In genomic region chr15:77035584-77035983, GRCh38 we compare ENCODE assay signal across 18 cellular contexts. TPM values are rescaled to one million over a fixed set of nuclear protein-coding genes. Genes with fewer than 3 reads are reported as not detected.
DNase-seq lines count a peak whose midpoint lies in the region; ATAC-seq and TF ChIP-seq lines count a peak whose summit lies in the region.
"Had no signal": no experiment of that assay in that cellular context is flagged by ENCODE, and none has a peak within 500 bp of the region (broad histone marks: within the 10 kb centered on the region; RNA-seq: fewer than 3 reads in every experiment).

No MANE protein-coding gene starts in this region.

- H3K36me3 ChIP-seq in Peyer's patch (peaks cover 0 to 17% (median 0%) of the 10 kb centered on the region in 3 donors), stomach (peaks cover 0 to 49% (median 29%) of the 10 kb centered on the region in 4 donors), A673 (ENCODE audit: insufficient read depth, low read length, poor library complexity, severe bottlenecking) (peaks cover under 1% of the 10 kb centered on the region), body of pancreas (replicated peaks in 1 of 2; ENCODE audit: insufficient read depth in 1 of 2, low read depth in 2 of 2) (no peaks in the 10 kb centered on the region)

- intact Hi-C loops in left colon (cut with DNase I, micrococcal nuclease) = loop anchor here in 1 of 2 donors (10.0 kb wide), 1 partner anchor 69 kb away; no protein-coding TSS in a partner anchor
- intact Hi-C loops in stomach (cut with DNase I; ENCODE audit: low total_unique reads) = no loop called here
- intact Hi-C loops in A673 (cut with micrococcal nuclease; ENCODE audit: unreplicated experiment) = no loop called here
- intact Hi-C loops in body of pancreas (cut with DNase I) = no loop called here

- no peak for TF ChIP-seq CTCF in Peyer's patch (IDR thresholded peaks at IDR 0.05)
- TF ChIP-seq CTCF in stomach (IDR thresholded peaks at IDR 0.05) = no peak
- TF ChIP-seq CTCF in A673 (conservative IDR thresholded peaks at IDR 0.05; ENCODE audit: low read depth, low read length) = no peak
- TF ChIP-seq CTCF in body of pancreas (IDR thresholded peaks at IDR 0.05) = no peak

- TF ChIP-seq POLR2A in Peyer's patch (IDR thresholded peaks at IDR 0.05) = peak in 1 of 2 donors; percentile 5
- no peak for TF ChIP-seq POLR2A in stomach (IDR thresholded peaks at IDR 0.05)
- no peak for TF ChIP-seq POLR2A in body of pancreas (IDR thresholded peaks at IDR 0.05)

- H3K27me3 Mint-ChIP-seq in activated naive CD8-positive, alpha-beta T cell treated with anti-CD3 and anti-CD28 coated beads, Interleukin-2, amount 10 ng/mL, durations not matched to agents 7 days and 5 days = no peaks in the 10 kb centered on the region
- no peaks in the 10 kb centered on the region for H3K27me3 Mint-ChIP-seq in activated naive CD8-positive, alpha-beta T cell treated with anti-CD3 and anti-CD28 coated beads for 36 hours
- H3K27me3 Mint-ChIP-seq: progenitor cell of endocrine pancreas; stimulated activated naive CD8-positive, alpha-beta T cell treated with anti-CD3 and anti-CD28 coated beads, Interleukin-15, amount 100 ng/mL, for 72 hours had no signal

- BruUV-seq in A673 (replicated peaks; lab: Mats Ljungman, UMichigan) = no TSS peak

- H3K27me3 ChIP-seq in Peyer's patch = no peaks in the 10 kb centered on the region
- H3K27me3 ChIP-seq in stomach = peaks cover 0 to 15% (median 0%) of the 10 kb centered on the region in 3 donors
- H3K27me3 ChIP-seq in A673 (replicated peaks; ENCODE audit: insufficient read depth, low read depth, low read length, poor library complexity) = no peaks in the 10 kb centered on the region
- H3K27me3 ChIP-seq in body of pancreas = no peaks in the 10 kb centered on the region

- peak overlapping the region in 1 of 4 donors; percentile 12 for H3K27ac ChIP-seq in Peyer's patch
- no peak overlapping the region for H3K27ac ChIP-seq in stomach
- no peak overlapping the region for H3K27ac ChIP-seq in A673 (ENCODE audit: low read depth, low read length, poor library complexity, severe bottlenecking)
- no peak overlapping the region for H3K27ac ChIP-seq in body of pancreas
- H3K27ac ChIP-seq: heart right ventricle, HL-60, PC-9 had no signal

- WGBS in stomach, 5 donors = 92 to 98% (median 96%) methylated on average over 8 to 9 of the region's 9 CpGs
- WGBS in body of pancreas, 2 donors = 91% methylated on average over 9 of the region's 9 CpGs

- no peak for DNase-seq in activated naive CD8-positive, alpha-beta T cell treated with anti-CD3 and anti-CD28 coated beads, Interleukin-2, amount 10 ng/mL, durations not matched to agents 7 days and 5 days
- no peak for DNase-seq in activated naive CD8-positive, alpha-beta T cell treated with anti-CD3 and anti-CD28 coated beads for 36 hours
- DNase-seq in Peyer's patch (peak; percentile 9 to 49 (median 45)), left colon (peak; percentile 6 to 22), stomach (peak; percentile 11), A673 (ENCODE audit: low spot score) (no peak), body of pancreas (no peak)
- DNase-seq: KG1, kidney glomerular epithelial cell, NCI-H1105 treated with DMSO at 0.1 percent for 48 hours, NCI-H748 treated with DMSO at 0.1 percent for 48 hours, PC-9 had no signal

- H3K4me1 ChIP-seq in Peyer's patch (peaks cover 0 to 8% (median 0%) of the 10 kb centered on the region in 4 donors), stomach (peaks cover 0 to 26% (median 0%) of the 10 kb centered on the region in 4 donors), A673 (ENCODE audit: insufficient read depth, low read length, poor library complexity, severe bottlenecking) (no peaks in the 10 kb centered on the region), body of pancreas (no peaks in the 10 kb centered on the region)

- H3K27ac Mint-ChIP-seq in activated naive CD8-positive, alpha-beta T cell treated with anti-CD3 and anti-CD28 coated beads, Interleukin-2, amount 10 ng/mL, durations not matched to agents 7 days and 5 days = peak overlapping the region; percentile 8
- no peak overlapping the region for H3K27ac Mint-ChIP-seq in activated naive CD8-positive, alpha-beta T cell treated with anti-CD3 and anti-CD28 coated beads for 36 hours

- peaks cover 3% of the 10 kb centered on the region for H3K9me3 Mint-ChIP-seq in activated naive CD8-positive, alpha-beta T cell treated with anti-CD3 and anti-CD28 coated beads, Interleukin-2, amount 10 ng/mL, durations not matched to agents 7 days and 5 days
- peaks cover 5% of the 10 kb centered on the region for H3K9me3 Mint-ChIP-seq in activated naive CD8-positive, alpha-beta T cell treated with anti-CD3 and anti-CD28 coated beads for 36 hours

- no peak overlapping the region for H3K4me3 Mint-ChIP-seq in activated naive CD8-positive, alpha-beta T cell treated with anti-CD3 and anti-CD28 coated beads, Interleukin-2, amount 10 ng/mL, durations not matched to agents 7 days and 5 days
- no peak overlapping the region for H3K4me3 Mint-ChIP-seq in activated naive CD8-positive, alpha-beta T cell treated with anti-CD3 and anti-CD28 coated beads for 36 hours
- H3K4me3 Mint-ChIP-seq: GM23338; stimulated activated naive CD8-positive, alpha-beta T cell treated with anti-CD3 and anti-CD28 coated beads, Interleukin-15, amount 100 ng/mL, for 72 hours had no signal

- H3K4me1 Mint-ChIP-seq in activated naive CD8-positive, alpha-beta T cell treated with anti-CD3 and anti-CD28 coated beads, Interleukin-2, amount 10 ng/mL, durations not matched to agents 7 days and 5 days = peaks cover 10% of the 10 kb centered on the region
- peaks cover 4% of the 10 kb centered on the region for H3K4me1 Mint-ChIP-seq in activated naive CD8-positive, alpha-beta T cell treated with anti-CD3 and anti-CD28 coated beads for 36 hours

- no peak for TF ChIP-seq EP300 in stomach (IDR thresholded peaks at IDR 0.05)

- no peak for ATAC-seq in activated naive CD8-positive, alpha-beta T cell treated with anti-CD3 and anti-CD28 coated beads, Interleukin-2, amount 10 ng/mL, durations not matched to agents 7 days and 5 days (ENCODE audit: low read depth)
- ATAC-seq in left colon = peak; percentile 0
- no peak for ATAC-seq in body of pancreas
- ATAC-seq in GM21576 (IDR thresholded peaks at IDR 0.05; ENCODE audit: unreplicated experiment) = no peak

- H3K9me3 ChIP-seq in Peyer's patch = no peaks in the 10 kb centered on the region
- no peaks in the 10 kb centered on the region for H3K9me3 ChIP-seq in stomach
- H3K9me3 ChIP-seq in A673 (ENCODE audit: low read depth, low read length, poor library complexity, severe bottlenecking) = no peaks in the 10 kb centered on the region
- no peaks in the 10 kb centered on the region for H3K9me3 ChIP-seq in body of pancreas

- H3K4me3 ChIP-seq in Peyer's patch (no peak overlapping the region), stomach (no peak overlapping the region), A673 (ENCODE audit: low read depth, low read length, poor library complexity, severe bottlenecking) (no peak overlapping the region), body of pancreas (no peak overlapping the region)
- H3K4me3 ChIP-seq: GM23338, heart right ventricle, PC-9 had no signal

- POLR2A ChIA-PET in activated naive CD8-positive, alpha-beta T cell treated with anti-CD3 and anti-CD28 coated beads, Interleukin-2, amount 10 ng/mL, durations not matched to agents 7 days and 5 days (lab: Charles Lee) = interaction anchor here (0.9 kb wide), 1 partner anchor 39 kb away, joined by 3 read pairs; no protein-coding TSS in a partner anchor
- POLR2A ChIA-PET in A673 (lab: Charles Lee; ENCODE audit: low non-redundant PET) = no interaction called here

- peaks cover 49% of the 10 kb centered on the region for H3K36me3 Mint-ChIP-seq in activated naive CD8-positive, alpha-beta T cell treated with anti-CD3 and anti-CD28 coated beads, Interleukin-2, amount 10 ng/mL, durations not matched to agents 7 days and 5 days
- peaks cover 33% of the 10 kb centered on the region for H3K36me3 Mint-ChIP-seq in activated naive CD8-positive, alpha-beta T cell treated with anti-CD3 and anti-CD28 coated beads for 36 hours

- CTCF ChIA-PET in A673 (lab: Charles Lee) = interaction anchor here (2.7 kb wide), 1 partner anchor 508 kb away, joined by 10 read pairs; no protein-coding TSS in a partner anchor

RNA-seq across cellular contexts. Expression of gene TSPAN3, which starts 35.3 kb away (rescaled TPM):
- 10 to 100 TPM; 18.0 to 23.4 TPM for total RNA-seq in activated naive CD8-positive, alpha-beta T cell treated with anti-CD3 and anti-CD28 coated beads, Interleukin-2, amount 10 ng/mL, durations not matched to agents 7 days and 5 days
- 10 to 100 TPM; 40.6 to 43.1 TPM for total RNA-seq in activated naive CD8-positive, alpha-beta T cell treated with anti-CD3 and anti-CD28 coated beads for 36 hours
- 100 to 1,000 TPM in 3 of 4 donors, 10 to 100 TPM in 1; 92.4 to 778 (median 563) TPM for total RNA-seq in Peyer's patch
- total RNA-seq in left colon = 100 to 1,000 TPM; 708 to 954 TPM
- 100 to 1,000 TPM in 3 of 5 donors, 10 to 100 TPM in 2; 42.9 to 390 (median 143) TPM for total RNA-seq in stomach
- polyA plus RNA-seq in stomach = 100 to 1,000 TPM in 1 of 3 donors, 10 to 100 TPM in 2; 48.7 to 100 (median 99.2) TPM
- total RNA-seq in A673 (2021) = 219 and 224 TPM in 2 replicates
- total RNA-seq in body of pancreas = 100 to 1,000 TPM in 1 of 2 donors, 10 to 100 TPM in 1; 99.1 to 118 TPM

RNA-seq across cellular contexts. Expression of gene PSTPIP1, which starts 40.7 kb away (rescaled TPM):
- total RNA-seq in activated naive CD8-positive, alpha-beta T cell treated with anti-CD3 and anti-CD28 coated beads, Interleukin-2, amount 10 ng/mL, durations not matched to agents 7 days and 5 days = 100 to 1,000 TPM; 238 to 241 TPM
- 10 to 100 TPM; 93.4 to 94.5 TPM for total RNA-seq in activated naive CD8-positive, alpha-beta T cell treated with anti-CD3 and anti-CD28 coated beads for 36 hours
- total RNA-seq in Peyer's patch = 10 to 100 TPM in 3 of 4 donors, 1 to 10 TPM in 1; 6.3 to 40.4 (median 19.5) TPM
- total RNA-seq in left colon = 1 to 10 TPM; 1.6 to 7.2 TPM
- total RNA-seq in stomach = 10 to 100 TPM in 3 of 5 donors, 1 to 10 TPM in 1, under 1 TPM in 1; 0.29 to 75.4 (median 10.1) TPM
- 1 to 10 TPM; 3.1 to 6.6 (median 4.2) TPM for polyA plus RNA-seq in stomach
- total RNA-seq in A673 (2021) = not detected in 2 replicates
- 1 to 10 TPM; 3.3 to 3.6 TPM for total RNA-seq in body of pancreas
- total RNA-seq: PC-9, progenitor cell of endocrine pancreas had no signal

Comparison
In these comparisons a context has a peak if more than half of its experiments do, and no peak if none do; other contexts are left out.
1. DNase-seq: peak in Peyer's patch (3 of 3), left colon (2 of 2) and stomach (single experiment); none in activated naive CD8-positive, alpha-beta T cell treated with anti-CD3 and anti-CD28 coated beads, Interleukin-2, amount 10 ng/mL, durations not matched to agents 7 days and 5 days (single experiment), activated naive CD8-positive, alpha-beta T cell treated with anti-CD3 and anti-CD28 coated beads for 36 hours (single experiment), A673 (single experiment) and body of pancreas (0 of 4).